ENCODE assay signal across 8 cellular contexts in the genomic region with DNA sequence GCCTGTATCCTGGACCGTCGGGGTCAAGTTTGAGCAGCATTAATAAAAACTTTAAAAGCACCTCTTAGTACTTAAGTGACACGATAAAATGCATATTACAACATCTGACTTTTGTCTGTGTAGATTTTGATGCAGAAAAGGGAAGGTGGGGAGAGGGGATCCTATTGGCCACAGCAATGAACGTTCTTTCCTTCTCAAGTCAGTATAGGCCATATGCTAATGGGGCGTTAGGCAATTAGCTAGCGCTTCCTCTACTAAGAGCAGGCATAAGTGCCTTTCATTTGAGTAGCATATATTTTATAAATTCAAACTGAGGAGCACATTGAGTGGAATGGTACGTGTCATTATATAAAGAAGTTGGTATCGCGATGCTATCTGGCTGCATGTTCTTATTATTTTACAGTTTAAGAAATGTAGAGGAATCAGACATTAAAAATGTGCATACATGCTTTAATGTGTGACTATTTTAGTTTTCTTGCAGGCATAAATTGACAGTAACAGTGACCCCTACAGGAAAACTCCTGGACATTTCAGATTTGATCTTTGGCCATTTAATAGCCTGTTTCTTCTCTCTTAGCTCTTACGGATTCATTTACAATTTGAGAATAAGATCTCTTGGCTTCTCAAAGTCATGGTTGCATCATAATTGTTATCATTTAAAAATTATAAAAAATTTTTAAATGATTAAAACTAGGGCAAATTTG. TPM values are rescaled to one million over a fixed set of nuclear protein-coding genes. Genes with fewer than 3 reads are reported as not detected.
A peak's percentile ranks its signal among the peaks of the same experiment; 100 is the strongest.
DNase-seq lines count a peak whose midpoint lies in the region; ATAC-seq, FAIRE-seq and TF ChIP-seq lines count a peak whose summit lies in the region.

No MANE protein-coding gene starts in this region.

- peaks cover 11% of the 10 kb centered on the region for H3K4me1 Mint-ChIP-seq in activated CD4-positive, alpha-beta T cell treated with anti-CD3 and anti-CD28 coated beads for 36 hours
- H3K4me1 Mint-ChIP-seq in T-helper 17 cell: peaks cover 8% of the 10 kb centered on the region

- H3K9me3 ChIP-seq in T-helper 17 cell (ENCODE audit: control insufficient read depth, low read length, poor library complexity, severe bottlenecking) (no peaks in the 10 kb centered on the region), right atrium auricular region (no peaks in the 10 kb centered on the region), small intestine (ENCODE audit: control insufficient read depth, low read depth) (no peaks in the 10 kb centered on the region)

- no peak for FAIRE-seq in small intestine (lab: Jason Lieb, UNC)

- CTCF ChIA-PET in activated CD4-positive, alpha-beta T cell treated with anti-CD3 and anti-CD28 coated beads for 36 hours (lab: Charles Lee): interaction anchor here (1.0 to 1.8 kb wide), 2 partner anchors 11 to 193 kb away, joined by 3 to 4 read pairs; no protein-coding TSS in a partner anchor

- H3K4me3 Mint-ChIP-seq in activated CD4-positive, alpha-beta T cell treated with anti-CD3 and anti-CD28 coated beads for 36 hours: peak overlapping the region; percentile 65
- peak overlapping the region; percentile 70 for H3K4me3 Mint-ChIP-seq in T-helper 17 cell

- intact Hi-C loops in activated CD4-positive, alpha-beta T cell treated with anti-CD3 and anti-CD28 coated beads for 36 hours (cut with DNase I, micrococcal nuclease): loop anchor here in 1 of 2 experiments (5.0 kb wide), 4 partner anchors 103 to 388 kb away; no protein-coding TSS in a partner anchor

- DNase-seq in activated CD4-positive, alpha-beta T cell treated with anti-CD3 and anti-CD28 coated beads for 36 hours: no peak
- no peak for DNase-seq in activated CD4-positive, alpha-beta T cell treated with anti-CD3 and anti-CD28 coated beads, Interleukin-2, amount 50 U/mL, for 4 hours
- DNase-seq in T-helper 17 cell (no peak), right atrium auricular region (ENCODE audit: low spot score) (no peak), small intestine (peak; percentile 37), HPDE6-E6E7 (ENCODE audit: extremely low spot score) (no peak)
- no peak for DNase-seq in activated CD4-positive, alpha-beta T cell treated with anti-CD3 and anti-CD28 coated beads for 48 hours

- POLR2A ChIA-PET in activated CD4-positive, alpha-beta T cell treated with anti-CD3 and anti-CD28 coated beads for 36 hours (lab: Charles Lee): no interaction called here

- H3K27me3 ChIP-seq in right atrium auricular region: no peaks in the 10 kb centered on the region
- peaks cover 0 to 7% of the 10 kb centered on the region in 2 donors for H3K27me3 ChIP-seq in small intestine (ENCODE audit: control insufficient read depth in 2 of 2, insufficient read depth in 2 of 2, low read length in 2 of 2)

- H3K36me3 Mint-ChIP-seq in activated CD4-positive, alpha-beta T cell treated with anti-CD3 and anti-CD28 coated beads for 36 hours (ENCODE audit: low read depth): no peaks in the 10 kb centered on the region
- H3K36me3 Mint-ChIP-seq in T-helper 17 cell (ENCODE audit: low read depth): peaks cover 6% of the 10 kb centered on the region

- H3K4me3 ChIP-seq in right atrium auricular region: peak overlapping the region; percentile 50 to 56
- peak overlapping the region in 1 of 2 donors; percentile 50 for H3K4me3 ChIP-seq in small intestine (ENCODE audit: low read depth in 1 of 2, low read length in 2 of 2)

- H3K36me3 ChIP-seq in right atrium auricular region (no peaks in the 10 kb centered on the region), small intestine (ENCODE audit: control insufficient read depth in 2 of 2, insufficient read depth in 2 of 2, low read length in 2 of 2) (no peaks in the 10 kb centered on the region)

- ATAC-seq in activated CD4-positive, alpha-beta T cell treated with anti-CD3 and anti-CD28 coated beads for 36 hours: no peak
- ATAC-seq in T-helper 17 cell (no peak), GM19351 (IDR thresholded peaks at IDR 0.05; ENCODE audit: unreplicated experiment) (no peak)

- H3K27me3 Mint-ChIP-seq in activated CD4-positive, alpha-beta T cell treated with anti-CD3 and anti-CD28 coated beads for 36 hours: peaks cover 38% of the 10 kb centered on the region
- H3K27me3 Mint-ChIP-seq in T-helper 17 cell: peaks cover 68% of the 10 kb centered on the region

- TF ChIP-seq CTCF in right atrium auricular region (IDR thresholded peaks at IDR 0.05): peak in 1 of 2 donors; percentile 50

- no peak overlapping the region for H3K27ac Mint-ChIP-seq in activated CD4-positive, alpha-beta T cell treated with anti-CD3 and anti-CD28 coated beads for 36 hours
- no peak overlapping the region for H3K27ac Mint-ChIP-seq in T-helper 17 cell

- peaks cover 0 to 27% of the 10 kb centered on the region in 2 donors for H3K4me1 ChIP-seq in right atrium auricular region
- peaks cover 0 to 2% of the 10 kb centered on the region in 2 donors for H3K4me1 ChIP-seq in small intestine (ENCODE audit: control insufficient read depth in 2 of 2, insufficient read depth in 1 of 2, low read depth in 1 of 2, low read length in 1 of 2)

- H3K27ac ChIP-seq in right atrium auricular region (peak overlapping the region; percentile 56 to 62), small intestine (ENCODE audit: low read depth in 1 of 2, low read length in 1 of 2) (peak overlapping the region in 1 of 2 donors; percentile 63)

- WGBS in small intestine, 3 donors: 20 to 45% (median 29%) methylated on average over 10 of the region's 10 CpGs

- no peaks in the 10 kb centered on the region for H3K9me3 Mint-ChIP-seq in activated CD4-positive, alpha-beta T cell treated with anti-CD3 and anti-CD28 coated beads for 36 hours (ENCODE audit: low read depth)

RNA-seq across cellular contexts. Expression of a gene that starts 1.1 kb away (rescaled TPM):
- total RNA-seq in activated CD4-positive, alpha-beta T cell treated with anti-CD3 and anti-CD28 coated beads for 36 hours: under 1 TPM; 0.11 to 0.54 TPM
- total RNA-seq in T-helper 17 cell (not detected), right atrium auricular region (1 to 10 TPM; 2.2 to 4.3 TPM)
- 1 to 10 TPM in 1 of 3 donors, under 1 TPM in 1, not detected in 1; 0.89 to 3.8 TPM for polyA plus RNA-seq in small intestine
